17 cellular contexts compared by ENCODE assay signal in the genomic region with DNA sequence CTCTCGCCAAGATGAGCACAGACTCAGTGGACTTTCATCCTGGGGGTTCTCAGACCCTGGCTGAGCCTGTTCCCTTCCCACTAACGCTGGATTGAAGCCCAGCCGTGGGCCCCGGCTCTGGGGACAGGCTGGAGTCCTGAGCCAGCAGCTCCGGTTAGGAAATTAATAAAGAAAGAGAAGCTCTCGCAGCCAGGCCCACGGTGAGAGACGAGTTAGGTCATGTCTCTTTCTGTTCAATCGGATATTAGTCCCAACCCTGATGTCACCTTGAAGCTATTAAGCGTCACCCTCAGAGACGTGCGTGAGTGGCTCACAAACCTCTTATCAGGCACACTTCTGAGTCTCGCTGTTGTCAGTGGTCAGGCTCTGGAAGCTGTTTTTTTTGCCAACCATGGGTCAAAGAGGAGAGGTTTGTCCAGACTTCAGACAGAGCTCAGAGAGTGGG. TPM values are rescaled to one million over a fixed set of nuclear protein-coding genes. Genes with fewer than 3 reads are reported as not detected.
DNase-seq lines count a peak whose midpoint lies in the region; FAIRE-seq and TF ChIP-seq lines count a peak whose summit lies in the region.
"Had no signal": no experiment of that assay in that cellular context is flagged by ENCODE, and none has a peak within 500 bp of the region (broad histone marks: within the 10 kb centered on the region; RNA-seq: fewer than 3 reads in every experiment).

No MANE protein-coding gene starts in this region.

- H3K4me3 Mint-ChIP-seq in astrocyte (ENCODE audit: unreplicated experiment), result no peak overlapping the region
- no peak overlapping the region for H3K4me3 Mint-ChIP-seq in activated naive CD4-positive, alpha-beta T cell treated with anti-CD3 and anti-CD28 coated beads, Interleukin-2, amount 10 ng/mL, durations not matched to agents 7 days and 5 days
- H3K4me3 Mint-ChIP-seq: activated naive CD4-positive, alpha-beta T cell treated with anti-CD3 and anti-CD28 coated beads, Interleukin-2, amount 50 U/mL, for 24 hours; memory B cell; WTC11 had no signal

- peaks cover 6% of the 10 kb centered on the region for H3K4me1 ChIP-seq in astrocyte (ENCODE audit: insufficient read depth, low read length)
- H3K4me1 ChIP-seq in spleen, result peaks cover 0 to 27% (median 8%) of the 10 kb centered on the region in 6 donors
- H3K4me1 ChIP-seq: parathyroid adenoma had no signal

- no peaks in the 10 kb centered on the region for H3K9me3 ChIP-seq in astrocyte (ENCODE audit: insufficient read depth, low read depth, low read length)
- no peaks in the 10 kb centered on the region for H3K9me3 ChIP-seq in spleen
- H3K9me3 ChIP-seq: thoracic aorta had no signal

- H3K79me2 ChIP-seq in astrocyte (ENCODE audit: insufficient read depth, low read length), result no peaks in the 10 kb centered on the region
- H3K79me2 ChIP-seq: parathyroid adenoma had no signal

- H3K27me3 ChIP-seq in astrocyte (ENCODE audit: insufficient read depth, low read length), result peaks cover 6% of the 10 kb centered on the region
- no peaks in the 10 kb centered on the region for H3K27me3 ChIP-seq in spleen (replicated peaks in 1 of 7)

- H3K9ac ChIP-seq in astrocyte (ENCODE audit: low read length), result no peak overlapping the region
- H3K9ac ChIP-seq: parathyroid adenoma had no signal

- H3K27ac ChIP-seq in astrocyte (ENCODE audit: low read depth, low read length) (no peak overlapping the region), spleen (peak overlapping the region in 7 of 8 donors; percentile 29 to 78 (median 36))
- H3K27ac ChIP-seq: parathyroid adenoma, thoracic aorta had no signal

- H4K20me1 ChIP-seq in astrocyte (ENCODE audit: insufficient read depth, low read length), result no peaks in the 10 kb centered on the region

- TF ChIP-seq POLR2A in spleen (IDR thresholded peaks at IDR 0.05), result no peak

- no peak overlapping the region for H3K4me2 ChIP-seq in astrocyte (ENCODE audit: low read length)

- peak overlapping the region; percentile 29 for H2AFZ ChIP-seq in astrocyte (ENCODE audit: low read depth, low read length)
- H2AFZ ChIP-seq: parathyroid adenoma had no signal

- CTCF ChIA-PET in activated naive CD4-positive, alpha-beta T cell treated with anti-CD3 and anti-CD28 coated beads, Interleukin-2, amount 10 ng/mL, durations not matched to agents 7 days and 5 days (lab: Charles Lee), result interaction anchor here (1.1 kb wide), 2 partner anchors 38 to 39 kb away, joined by 3 read pairs; no protein-coding TSS in a partner anchor

- H3K27me3 Mint-ChIP-seq in astrocyte (ENCODE audit: low read depth, unreplicated experiment), result peaks cover 35% of the 10 kb centered on the region
- peaks cover 28% of the 10 kb centered on the region for H3K27me3 Mint-ChIP-seq in activated naive CD4-positive, alpha-beta T cell treated with anti-CD3 and anti-CD28 coated beads, Interleukin-2, amount 10 ng/mL, durations not matched to agents 7 days and 5 days
- H3K27me3 Mint-ChIP-seq: activated naive CD4-positive, alpha-beta T cell treated with anti-CD3 and anti-CD28 coated beads, Interleukin-2, amount 50 U/mL, for 24 hours had no signal

- H3K4me1 Mint-ChIP-seq in astrocyte (ENCODE audit: low read depth, unreplicated experiment), result peaks cover 11% of the 10 kb centered on the region
- no peaks in the 10 kb centered on the region for H3K4me1 Mint-ChIP-seq in activated naive CD4-positive, alpha-beta T cell treated with anti-CD3 and anti-CD28 coated beads, Interleukin-2, amount 10 ng/mL, durations not matched to agents 7 days and 5 days
- H3K4me1 Mint-ChIP-seq: memory B cell had no signal

- TF ChIP-seq CTCF in astrocyte (IDR thresholded peaks at IDR 0.05; ENCODE audit: insufficient read depth, low read depth, low read length) (no peak), fibroblast of pulmonary artery (IDR thresholded peaks at IDR 0.05; ENCODE audit: low read length, missing control alignments) (no peak), spleen (IDR thresholded peaks at IDR 0.05 in 8 of 11, conservative IDR thresholded peaks at IDR 0.05 in 3 of 11) (no peak)

- FAIRE-seq in astrocyte (lab: Jason Lieb, UNC), result no peak
- FAIRE-seq: endothelial cell of umbilical vein had no signal

- H3K36me3 ChIP-seq in astrocyte (ENCODE audit: insufficient read depth, low read length) (no peaks in the 10 kb centered on the region), spleen (no peaks in the 10 kb centered on the region)
- H3K36me3 ChIP-seq: thoracic aorta had no signal

- H3K9me3 Mint-ChIP-seq in astrocyte (ENCODE audit: unreplicated experiment), result no peaks in the 10 kb centered on the region
- H3K9me3 Mint-ChIP-seq in activated naive CD4-positive, alpha-beta T cell treated with anti-CD3 and anti-CD28 coated beads, Interleukin-2, amount 10 ng/mL, durations not matched to agents 7 days and 5 days, result no peaks in the 10 kb centered on the region
- H3K9me3 Mint-ChIP-seq: activated naive CD4-positive, alpha-beta T cell treated with anti-CD3 and anti-CD28 coated beads, Interleukin-2, amount 50 U/mL, for 24 hours; memory B cell; WTC11 had no signal

- H3K36me3 Mint-ChIP-seq in astrocyte (ENCODE audit: low read depth, unreplicated experiment), result peaks cover 2% of the 10 kb centered on the region
- H3K36me3 Mint-ChIP-seq in activated naive CD4-positive, alpha-beta T cell treated with anti-CD3 and anti-CD28 coated beads, Interleukin-2, amount 10 ng/mL, durations not matched to agents 7 days and 5 days, result no peaks in the 10 kb centered on the region
- H3K36me3 Mint-ChIP-seq: activated naive CD4-positive, alpha-beta T cell treated with anti-CD3 and anti-CD28 coated beads, Interleukin-2, amount 50 U/mL, for 24 hours; memory B cell; WTC11 had no signal

- DNase-seq in astrocyte (ENCODE audit: low read depth), result peak; percentile 25
- DNase-seq in fibroblast of pulmonary artery (ENCODE audit: low read depth), result peak; percentile 57
- DNase-seq in medulla oblongata (ENCODE audit: extremely low spot score), result peak; percentile 11
- DNase-seq in spleen, result no peak
- no peak for DNase-seq in activated naive CD4-positive, alpha-beta T cell treated with anti-CD3 and anti-CD28 coated beads, Interleukin-2, amount 10 ng/mL, durations not matched to agents 7 days and 5 days
- DNase-seq in NCI-H226, result no peak
- DNase-seq in NOMO-1 treated with dmso at 0.1 percent for 144 hours (lab: John Stamatoyannopoulos, UW; ENCODE audit: unreplicated experiment), result no peak
- DNase-seq: activated CD8-positive, alpha-beta memory T cell treated with anti-CD3 and anti-CD28 coated beads, Interleukin-2, amount 50 U/mL, for 4 hours; NCI-H1092 treated with DMSO at 0.1 percent for 48 hours; NCI-H345 had no signal

- intact Hi-C loops in spleen (cut with DNase I; ENCODE audit: low total_unique reads), result no loop called here

- 68 to 76% (median 71%) methylated on average over 13 of the region's 13 CpGs for WGBS in spleen, 5 donors

- H3K27ac Mint-ChIP-seq in astrocyte (ENCODE audit: unreplicated experiment), result peak overlapping the region; percentile 85
- no peak overlapping the region for H3K27ac Mint-ChIP-seq in activated naive CD4-positive, alpha-beta T cell treated with anti-CD3 and anti-CD28 coated beads, Interleukin-2, amount 10 ng/mL, durations not matched to agents 7 days and 5 days
- H3K27ac Mint-ChIP-seq: activated naive CD4-positive, alpha-beta T cell treated with anti-CD3 and anti-CD28 coated beads, Interleukin-2, amount 50 U/mL, for 24 hours; memory B cell; WTC11 had no signal

- H3K4me3 ChIP-seq in astrocyte (ENCODE audit: insufficient read depth, low read depth, low read length) (no peak overlapping the region), fibroblast of pulmonary artery (replicated peaks; ENCODE audit: low read depth, low read length) (no peak overlapping the region), spleen (no peak overlapping the region)
- H3K4me3 ChIP-seq: thoracic aorta had no signal

RNA-seq across cellular contexts. Expression of a gene that starts 27.0 kb away (rescaled TPM):
- total RNA-seq in astrocyte (not detected in 2 replicates), spleen (10 to 100 TPM in 6 of 7 donors, 1 to 10 TPM in 1; 4.1 to 46.9 (median 32.9) TPM)
- 10 to 100 TPM in 1 of 3 donors, 1 to 10 TPM in 2; 5.6 to 14.8 (median 7.5) TPM for polyA plus RNA-seq in spleen
- total RNA-seq: endothelial cell of umbilical vein, WTC11 had no signal
- polyA plus RNA-seq: BJ had no signal

Comparison
In these comparisons a context has a peak if more than half of its experiments do, and no peak if none do; other contexts are left out.
1. DNase-seq: peak in astrocyte (single experiment), fibroblast of pulmonary artery (single experiment) and medulla oblongata (single experiment); none in spleen (single experiment), activated naive CD4-positive, alpha-beta T cell treated with anti-CD3 and anti-CD28 coated beads, Interleukin-2, amount 10 ng/mL, durations not matched to agents 7 days and 5 days (single experiment), NCI-H226 (single experiment) and NOMO-1 treated with dmso at 0.1 percent for 144 hours (single experiment).